ENCODE assay signal across 25 cellular contexts in genomic region chr3:89250742-89251141, GRCh38.
"Had no signal": no experiment of that assay in that cellular context is flagged by ENCODE, and none has a peak within 500 bp of the region (broad histone marks: within the 10 kb centered on the region; RNA-seq: fewer than 3 reads in every experiment).

No MANE protein-coding gene starts in this region.

- ATAC-seq: esophagus mucosa; gastrocnemius medialis; left ventricle myocardium superior; natural killer cell; sciatic nerve; stimulated activated naive CD8-positive, alpha-beta T cell treated with anti-CD3 and anti-CD28 coated beads, Interleukin-15, amount 100 ng/mL, for 72 hours; upper lobe of right lung had no signal

- H2AFZ ChIP-seq: parathyroid adenoma had no signal

- H3K4me1 ChIP-seq: gastrocnemius medialis, parathyroid adenoma, right atrium auricular region, suprapubic skin, transverse colon, upper lobe of right lung, uterus had no signal

- H3K4me3 ChIP-seq: gastrocnemius medialis, lung, right atrium auricular region, smooth muscle cell, suprapubic skin, transverse colon, upper lobe of right lung, uterus had no signal

- H3K27me3 ChIP-seq: gastrocnemius medialis, neutrophil, right atrium auricular region, suprapubic skin, transverse colon, upper lobe of right lung, uterus had no signal

- DNase-seq: effector CD8-positive, alpha-beta T cell; endodermal cell; foreskin fibroblast; gastrocnemius medialis; head of caudate nucleus; left ventricle myocardium superior; natural killer cell; stimulated activated CD4-positive, alpha-beta T cell treated with anti-CD3 and anti-CD28 coated beads, Interleukin-12 subunit alpha, Interleukin-12 subunit beta, amount 100 ng/mL, for 4 hours; stimulated activated CD4-positive, alpha-beta T cell treated with anti-CD3 and anti-CD28 coated beads, Interleukin-1b, Interleukin-23, amount 100 ng/mL, for 48 hours; stimulated activated CD4-positive, alpha-beta T cell treated with anti-CD3 and anti-CD28 coated beads, Interleukin-4, amount 100 ng/mL, for 1 hour; stimulated activated CD8-positive, alpha-beta memory T cell treated with anti-CD3 and anti-CD28 coated beads, Interleukin-4, amount 100 ng/mL, for 48 hours; stimulated activated naive CD4-positive, alpha-beta T cell; stimulated activated naive CD8-positive, alpha-beta T cell treated with anti-CD3 and anti-CD28 coated beads, Interleukin-15, amount 100 ng/mL, for 72 hours; transverse colon; upper lobe of right lung; uterus had no signal

- H3K9me3 ChIP-seq: gastrocnemius medialis, neutrophil, right atrium auricular region, suprapubic skin, transverse colon, upper lobe of right lung, uterus had no signal

- H3K4me2 ChIP-seq: smooth muscle cell had no signal

- H3K27ac ChIP-seq: epithelial cell of prostate, gastrocnemius medialis, neutrophil, parathyroid adenoma, right atrium auricular region, suprapubic skin, transverse colon, upper lobe of right lung, uterus had no signal

- H3K36me3 ChIP-seq: gastrocnemius medialis, neutrophil, right atrium auricular region, suprapubic skin, transverse colon, upper lobe of right lung, uterus had no signal

- H3K79me2 ChIP-seq: parathyroid adenoma had no signal
